Comparison of ENCODE assay signal across 17 cellular contexts in genomic region chr3:64213224-64213893, GRCh38. TPM values are rescaled to one million over a fixed set of nuclear protein-coding genes. Genes with fewer than 3 reads are reported as not detected.
DNase-seq lines count a peak whose midpoint lies in the region; ATAC-seq and TF ChIP-seq lines count a peak whose summit lies in the region.
"Had no signal": no experiment of that assay in that cellular context is flagged by ENCODE, and none has a peak within 500 bp of the region (broad histone marks: within the 10 kb centered on the region; RNA-seq: fewer than 3 reads in every experiment).

No MANE protein-coding gene starts in this region.

- H3K36me3 ChIP-seq in esophagus muscularis mucosa (no peaks in the 10 kb centered on the region), osteoblast (ENCODE audit: insufficient read depth, low read length) (no peaks in the 10 kb centered on the region), tibial nerve (no peaks in the 10 kb centered on the region), PC-3 (ENCODE audit: low read depth, low read length) (no peaks in the 10 kb centered on the region)
- H3K36me3 ChIP-seq: MG63, SJCRH30 had no signal

- CTCF ChIA-PET in PC-3 (lab: Charles Lee), result no interaction called here

- peaks cover 65 to 100% (median 96%) of the 10 kb centered on the region in 4 donors for H3K4me1 ChIP-seq in esophagus muscularis mucosa
- H3K4me1 ChIP-seq in osteoblast (ENCODE audit: insufficient read depth, low read length), result peaks cover 34% of the 10 kb centered on the region
- H3K4me1 ChIP-seq in tibial nerve, result peaks cover 0 to 82% (median 38%) of the 10 kb centered on the region in 4 donors
- peaks cover 3% of the 10 kb centered on the region; the same call in 1 of the 2 replicates for H3K4me1 ChIP-seq in PC-3 (ENCODE audit: insufficient read depth, low read length)
- H3K4me1 ChIP-seq: parathyroid adenoma, SJCRH30 had no signal

- WGBS in esophagus muscularis mucosa, result 64% methylated on average over 9 of the region's 9 CpGs
- 68 to 72% methylated on average over 9 of the region's 9 CpGs for WGBS in tibial nerve, 2 donors

- H3K79me2 ChIP-seq in osteoblast (ENCODE audit: insufficient read depth, low read length), result peaks cover 48% of the 10 kb centered on the region
- no peaks in the 10 kb centered on the region for H3K79me2 ChIP-seq in PC-3 (ENCODE audit: low read length)
- H3K79me2 ChIP-seq: parathyroid adenoma had no signal

- intact Hi-C loops in esophagus muscularis mucosa (cut with DNase I), result loop anchor here (5.0 kb wide), 1 partner anchor 54 kb away; no protein-coding TSS in a partner anchor
- intact Hi-C loops in PC-3 (cut with micrococcal nuclease), result no loop called here

- no peak overlapping the region for H3K9ac ChIP-seq in PC-3 (ENCODE audit: low read length)
- H3K9ac ChIP-seq: parathyroid adenoma had no signal

- DNase-seq in esophagus muscularis mucosa (ENCODE audit: extremely low spot score), result peak; percentile 60
- DNase-seq in osteoblast (ENCODE audit: insufficient read length, low spot score, missing footprints), result no peak
- no peak for DNase-seq in tibial nerve (ENCODE audit: low spot score in 2 of 2)
- DNase-seq in NCI-H2227 treated with DMSO at 0.1 percent for 48 hours (lab: John Stamatoyannopoulos, UW), result no peak
- no peak for DNase-seq in HuH-7.5 (ENCODE audit: low spot score)
- DNase-seq in PC-3, result no peak
- DNase-seq: activated gamma-delta T cell; cerebellar nuclear complex; H7; NCI-H2081 treated with DMSO at 0.1 percent for 48 hours; stimulated activated naive CD4-positive, alpha-beta T cell had no signal

- no TSS peak for BruUV-seq in PC-3 (replicated peaks; lab: Mats Ljungman, UMichigan)

- TF ChIP-seq CTCF in WI38 (IDR thresholded peaks at IDR 0.05; ENCODE audit: low read depth, low read length) (no peak), esophagus muscularis mucosa (IDR thresholded peaks at IDR 0.05) (no peak), osteoblast (IDR thresholded peaks at IDR 0.05; ENCODE audit: extremely low read depth, low read depth, low read length) (no peak), tibial nerve (IDR thresholded peaks at IDR 0.05) (no peak), PC-3 (conservative IDR thresholded peaks at IDR 0.05; ENCODE audit: low read depth, low read length) (no peak)

- H2AFZ ChIP-seq in osteoblast (ENCODE audit: low read length) (no peak overlapping the region), PC-3 (ENCODE audit: low read length) (no peak overlapping the region)
- H2AFZ ChIP-seq: parathyroid adenoma had no signal

- no peak for TF ChIP-seq POLR2A in esophagus muscularis mucosa (IDR thresholded peaks at IDR 0.05; ENCODE audit: low read depth)
- TF ChIP-seq POLR2A in tibial nerve (IDR thresholded peaks at IDR 0.05), result no peak

- peaks cover 0 to 3% (median 0%) of the 10 kb centered on the region in 4 donors for H3K27me3 ChIP-seq in esophagus muscularis mucosa
- H3K27me3 ChIP-seq in osteoblast (ENCODE audit: insufficient read depth, low read length), result no peaks in the 10 kb centered on the region
- H3K27me3 ChIP-seq in tibial nerve, result no peaks in the 10 kb centered on the region
- no peaks in the 10 kb centered on the region for H3K27me3 ChIP-seq in PC-3 (ENCODE audit: low read length)
- H3K27me3 ChIP-seq: MG63, SJCRH30 had no signal

- POLR2A ChIA-PET in PC-3 (lab: Charles Lee; ENCODE audit: unreplicated experiment), result no interaction called here

- no peak for TF ChIP-seq EP300 in esophagus muscularis mucosa (IDR thresholded peaks at IDR 0.05)
- TF ChIP-seq EP300 in tibial nerve (IDR thresholded peaks at IDR 0.05), result no peak

- ATAC-seq in HG03280 (IDR thresholded peaks at IDR 0.05; ENCODE audit: unreplicated experiment), result no peak
- no peak for ATAC-seq in PC-3

- H3K4me3 ChIP-seq in WI38 (ENCODE audit: low read depth, low read length), result peak overlapping the region; percentile 53
- H3K4me3 ChIP-seq in esophagus muscularis mucosa, result peak overlapping the region; percentile 33 to 52 (median 44)
- H3K4me3 ChIP-seq in osteoblast (ENCODE audit: insufficient read depth, low read length), result peak overlapping the region; percentile 62
- peak overlapping the region in 2 of 4 donors; percentile 22 to 44 for H3K4me3 ChIP-seq in tibial nerve
- no peak overlapping the region for H3K4me3 ChIP-seq in PC-3 (ENCODE audit: low read length)
- H3K4me3 ChIP-seq: MG63 had no signal

- no peaks in the 10 kb centered on the region for H3K9me2 ChIP-seq in PC-3 (replicated peaks; ENCODE audit: low read length)

- H3K9me3 ChIP-seq in esophagus muscularis mucosa (no peaks in the 10 kb centered on the region), osteoblast (ENCODE audit: low read depth, low read length) (no peaks in the 10 kb centered on the region), tibial nerve (no peaks in the 10 kb centered on the region), PC-3 (ENCODE audit: low read length) (no peaks in the 10 kb centered on the region)
- H3K9me3 ChIP-seq: MG63, SJCRH30 had no signal

- H3K27ac ChIP-seq in esophagus muscularis mucosa (replicated peaks in 1 of 4) (peak overlapping the region; percentile 81 to 90 (median 84)), osteoblast (ENCODE audit: low read depth, low read length) (peak overlapping the region; percentile 86), tibial nerve (peak overlapping the region; percentile 35 to 95 (median 80)), PC-3 (ENCODE audit: low read length) (no peak overlapping the region)
- H3K27ac ChIP-seq: SJCRH30 had no signal

- H3K4me2 ChIP-seq in osteoblast (ENCODE audit: insufficient read depth, low read length), result peak overlapping the region; percentile 80
- no peak overlapping the region for H3K4me2 ChIP-seq in PC-3 (ENCODE audit: low read length)

- no peaks in the 10 kb centered on the region for H3F3A ChIP-seq in PC-3 (ENCODE audit: low read length, unreplicated experiment)

- H4K20me1 ChIP-seq in osteoblast (ENCODE audit: insufficient read depth, low read length) (peaks cover 17% of the 10 kb centered on the region), PC-3 (ENCODE audit: low read length) (no peaks in the 10 kb centered on the region)

RNA-seq across cellular contexts. Expression of gene PRICKLE2, which starts 11.9 kb away (rescaled TPM):
- total RNA-seq in esophagus muscularis mucosa, result 10 to 100 TPM; 71.8 to 99.9 (median 84.4) TPM
- total RNA-seq in osteoblast, result 18.8 and 25.0 TPM in 2 replicates
- 10 to 100 TPM; 24.5 to 39.1 (median 35.2) TPM for total RNA-seq in tibial nerve
- total RNA-seq in PC-3 (2014; rRNA removed), result 0.46 and 1.8 TPM in 2 replicates
- total RNA-seq: activated CD8-positive, alpha-beta memory T cell treated with anti-CD3 and anti-CD28 coated beads for 36 hours had no signal
